In genomic region chr4:153610623-153611376, GRCh38 we compare ENCODE assay signal across 16 cellular contexts.
"Had no signal": no experiment of that assay in that cellular context is flagged by ENCODE, and none has a peak within 500 bp of the region (broad histone marks: within the 10 kb centered on the region; RNA-seq: fewer than 3 reads in every experiment).

No MANE protein-coding gene starts in this region.

- H3K4me3 ChIP-seq: dorsolateral prefrontal cortex, lung, psoas muscle, right lobe of liver had no signal

- H3K27me3 Mint-ChIP-seq: activated CD4-positive, alpha-beta T cell treated with anti-CD3 and anti-CD28 coated beads for 36 hours; activated naive CD8-positive, alpha-beta T cell treated with anti-CD3 and anti-CD28 coated beads for 36 hours; naive B cell had no signal

- ATAC-seq: activated CD4-positive, alpha-beta T cell treated with anti-CD3 and anti-CD28 coated beads for 36 hours; esophagus mucosa; left cardiac atrium; psoas muscle; right lobe of liver; stimulated activated effector memory CD8-positive, alpha-beta T cell treated with anti-CD3 and anti-CD28 coated beads, Interleukin-12 subunit alpha, Interleukin-12 subunit beta, amount 100 ng/mL, for 72 hours had no signal

- H3K27ac ChIP-seq: dorsolateral prefrontal cortex, psoas muscle, right lobe of liver had no signal

- H3K9me3 Mint-ChIP-seq: activated naive CD8-positive, alpha-beta T cell treated with anti-CD3 and anti-CD28 coated beads for 36 hours; activated T-helper 2 cell treated with anti-CD3 and anti-CD28 coated beads, Interferon-gamma antibody, Interleukin-2, Interleukin-4, amounts not matched to agents 10 μg/mL and 5 μg/mL and 100 μg/mL, durations not matched to agents 14 hours and 24 hours and 36 hours; stimulated activated effector memory CD8-positive, alpha-beta T cell treated with anti-CD3 and anti-CD28 coated beads, Interleukin-12 subunit alpha, Interleukin-12 subunit beta, amount 100 ng/mL, for 72 hours had no signal

- H3K9me3 ChIP-seq: psoas muscle, right lobe of liver had no signal

- H3K27me3 ChIP-seq: dorsolateral prefrontal cortex, right lobe of liver had no signal

- H3K4me3 Mint-ChIP-seq: activated CD4-positive, alpha-beta T cell treated with anti-CD3 and anti-CD28 coated beads for 36 hours; activated naive CD8-positive, alpha-beta T cell treated with anti-CD3 and anti-CD28 coated beads for 36 hours; stimulated activated effector memory CD8-positive, alpha-beta T cell treated with anti-CD3 and anti-CD28 coated beads, Interleukin-12 subunit alpha, Interleukin-12 subunit beta, amount 100 ng/mL, for 72 hours had no signal

- H3K27ac Mint-ChIP-seq: activated T-helper 2 cell treated with anti-CD3 and anti-CD28 coated beads, Interferon-gamma antibody, Interleukin-2, Interleukin-4, amounts not matched to agents 10 μg/mL and 5 μg/mL and 100 μg/mL, durations not matched to agents 14 hours and 24 hours and 36 hours had no signal

- DNase-seq: activated CD4-positive, alpha-beta T cell treated with anti-CD3 and anti-CD28 coated beads for 36 hours; activated CD8-positive, alpha-beta memory T cell treated with anti-CD3 and anti-CD28 coated beads for 24 hours; activated naive CD8-positive, alpha-beta T cell treated with anti-CD3 and anti-CD28 coated beads for 36 hours; anterior cingulate cortex; dorsolateral prefrontal cortex; hippocampal formation; left cardiac atrium; naive B cell; psoas muscle; right lobe of liver; SW 1271; T-helper 9 cell had no signal
